18 cellular contexts compared by ENCODE assay signal in the genomic region with DNA sequence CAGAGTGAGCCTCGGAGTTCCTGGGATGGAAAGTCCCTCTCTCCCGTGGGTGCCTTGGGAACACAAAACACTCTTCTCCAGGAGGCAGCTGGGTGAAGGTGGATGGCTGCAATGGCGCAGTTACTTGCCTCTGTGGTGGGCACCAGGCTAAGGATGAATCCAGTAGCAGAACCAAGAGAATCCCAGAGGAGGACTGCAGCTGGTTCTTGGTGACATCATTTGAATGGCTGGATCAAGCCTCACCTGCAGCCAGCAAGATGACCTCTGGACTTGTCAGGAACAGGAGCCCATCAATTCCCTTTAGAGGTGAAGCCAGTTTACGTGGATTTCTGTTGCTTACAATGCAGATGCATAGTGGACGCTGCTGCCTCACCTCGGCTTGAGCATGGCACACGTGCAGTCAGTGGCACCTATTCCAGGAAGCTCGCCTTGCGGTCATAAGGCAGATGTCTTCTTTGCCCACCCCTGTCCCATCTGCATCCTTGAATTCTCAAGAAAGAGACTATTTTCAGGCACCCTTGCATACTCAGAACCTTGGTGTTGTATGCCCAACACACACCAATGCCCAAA. TPM values are rescaled to one million over a fixed set of nuclear protein-coding genes. Genes with fewer than 3 reads are reported as not detected.
DNase-seq lines count a peak whose midpoint lies in the region; FAIRE-seq and TF ChIP-seq lines count a peak whose summit lies in the region.
"Had no signal": no experiment of that assay in that cellular context is flagged by ENCODE, and none has a peak within 500 bp of the region (broad histone marks: within the 10 kb centered on the region; RNA-seq: fewer than 3 reads in every experiment).

No MANE protein-coding gene starts in this region.

- H3K9me3 ChIP-seq in kidney (ENCODE audit: control insufficient read depth in 1 of 2, low read length in 2 of 2) (no peaks in the 10 kb centered on the region), parathyroid adenoma (ENCODE audit: control insufficient read depth, low read length) (no peaks in the 10 kb centered on the region), endodermal cell (ENCODE audit: control insufficient read depth, low read length) (no peaks in the 10 kb centered on the region)

- DNase-seq in brain microvascular endothelial cell (no peak), kidney (peak; percentile 51), endodermal cell (no peak), NCI-H2196 treated with DMSO at 0.1 percent for 48 hours (lab: John Stamatoyannopoulos, UW; ENCODE audit: unreplicated experiment) (no peak), NCI-H2081 treated with DMSO at 0.1 percent for 48 hours (lab: John Stamatoyannopoulos, UW) (no peak)
- DNase-seq in activated naive CD4-positive, alpha-beta T cell treated with anti-CD3 and anti-CD28 coated beads for 36 hours, result no peak
- DNase-seq: 8988T; Calu3; CD4-positive, alpha-beta memory T cell; DMS53; NCI-H1417; NCI-H1930; NCI-H2171; NCI-H446 treated with DMSO at 0.1 percent for 48 hours; NCI-H748 treated with DMSO at 0.1 percent for 48 hours; RPMI8226 had no signal

- no peak overlapping the region for H3K4me3 Mint-ChIP-seq in activated naive CD4-positive, alpha-beta T cell treated with anti-CD3 and anti-CD28 coated beads for 36 hours
- H3K4me3 Mint-ChIP-seq in endodermal cell, result no peak overlapping the region
- H3K4me3 Mint-ChIP-seq: CD4-positive, alpha-beta memory T cell had no signal

- H3K4me1 ChIP-seq in ACC112 (ENCODE audit: control insufficient read depth, insufficient read depth, low read length, unreplicated experiment) (peaks cover 7% of the 10 kb centered on the region), kidney (ENCODE audit: control insufficient read depth in 1 of 2, insufficient read depth in 1 of 2, low read depth in 1 of 2, low read length in 2 of 2) (peaks cover 0 to 4% of the 10 kb centered on the region in 2 donors), parathyroid adenoma (no peaks in the 10 kb centered on the region), endodermal cell (ENCODE audit: control insufficient read depth, insufficient read depth, low read length) (no peaks in the 10 kb centered on the region)

- H3K4me2 ChIP-seq in parathyroid adenoma (ENCODE audit: low read length), result no peak overlapping the region

- in situ Hi-C loops in brain microvascular endothelial cell (cut with HindIII; ENCODE audit: low pct_ligation_motif_present, low sequenced_read_pairs), result no loop called here

- H3K27me3 Mint-ChIP-seq in activated naive CD4-positive, alpha-beta T cell treated with anti-CD3 and anti-CD28 coated beads for 36 hours (ENCODE audit: low read depth), result no peaks in the 10 kb centered on the region
- peaks cover 2% of the 10 kb centered on the region for H3K27me3 Mint-ChIP-seq in endodermal cell (ENCODE audit: insufficient read depth)

- no peak overlapping the region for H3K9ac ChIP-seq in kidney (ENCODE audit: low read length in 2 of 2)
- no peak overlapping the region for H3K9ac ChIP-seq in parathyroid adenoma
- no peak overlapping the region for H3K9ac ChIP-seq in endodermal cell (ENCODE audit: extremely low read depth, low read length, poor library complexity, severe bottlenecking)

- TF ChIP-seq CTCF in brain microvascular endothelial cell (IDR thresholded peaks at IDR 0.05; ENCODE audit: low read depth, low read length, missing control alignments) (no peak), kidney (IDR thresholded peaks at IDR 0.05; ENCODE audit: borderline replicate concordance, extremely low read depth, insufficient read depth) (no peak), parathyroid adenoma (IDR thresholded peaks at IDR 0.05) (no peak), endodermal cell (conservative IDR thresholded peaks at IDR 0.05) (no peak)

- H3K4me3 ChIP-seq in ACC112 (ENCODE audit: low read depth, low read length) (no peak overlapping the region), brain microvascular endothelial cell (ENCODE audit: low read depth, low read length) (no peak overlapping the region), kidney (ENCODE audit: low read length in 2 of 2) (no peak overlapping the region), parathyroid adenoma (ENCODE audit: low read depth, low read length) (no peak overlapping the region), endodermal cell (ENCODE audit: low read length) (no peak overlapping the region)

- no peaks in the 10 kb centered on the region for H3K4me1 Mint-ChIP-seq in activated naive CD4-positive, alpha-beta T cell treated with anti-CD3 and anti-CD28 coated beads for 36 hours (ENCODE audit: low read depth)
- H3K4me1 Mint-ChIP-seq in endodermal cell, result no peaks in the 10 kb centered on the region
- H3K4me1 Mint-ChIP-seq: CD4-positive, alpha-beta memory T cell had no signal

- no peak overlapping the region for H3K27ac Mint-ChIP-seq in activated naive CD4-positive, alpha-beta T cell treated with anti-CD3 and anti-CD28 coated beads for 36 hours
- H3K27ac Mint-ChIP-seq in endodermal cell, result no peak overlapping the region
- H3K27ac Mint-ChIP-seq: CD4-positive, alpha-beta memory T cell had no signal

- H3K79me2 ChIP-seq in ACC112 (ENCODE audit: control insufficient read depth, insufficient read depth, low read length, unreplicated experiment) (no peaks in the 10 kb centered on the region), parathyroid adenoma (no peaks in the 10 kb centered on the region)

- H3K27ac ChIP-seq in ACC112 (ENCODE audit: low read depth, low read length) (peak overlapping the region; percentile 40), brain microvascular endothelial cell (peak overlapping the region; percentile 84), kidney (ENCODE audit: low read depth in 2 of 2, low read length in 2 of 2) (peak overlapping the region in 1 of 2 donors; percentile 37), parathyroid adenoma (peak overlapping the region; percentile 42), endodermal cell (ENCODE audit: low read depth, low read length) (no peak overlapping the region)

- H3K27me3 ChIP-seq in ACC112 (ENCODE audit: insufficient read depth, low read length) (no peaks in the 10 kb centered on the region), brain microvascular endothelial cell (replicated peaks) (no peaks in the 10 kb centered on the region), parathyroid adenoma (ENCODE audit: control insufficient read depth, insufficient read depth, low read length) (no peaks in the 10 kb centered on the region), endodermal cell (ENCODE audit: control insufficient read depth, insufficient read depth, low read length, poor library complexity, severe bottlenecking) (no peaks in the 10 kb centered on the region)

- WGBS in endodermal cell (ENCODE audit: insufficient coverage in 1 of 2, insufficient read length in 1 of 2), 2 experiments, result 90 to 92% methylated on average over 8 to 9 of the region's 9 CpGs

- H2AFZ ChIP-seq in ACC112 (ENCODE audit: low read length, unreplicated experiment) (no peak overlapping the region), parathyroid adenoma (no peak overlapping the region)

- CTCF ChIA-PET in activated naive CD4-positive, alpha-beta T cell treated with anti-CD3 and anti-CD28 coated beads for 36 hours (lab: Charles Lee), result no interaction called here

- H3K36me3 Mint-ChIP-seq in activated naive CD4-positive, alpha-beta T cell treated with anti-CD3 and anti-CD28 coated beads for 36 hours (ENCODE audit: low read depth), result no peaks in the 10 kb centered on the region
- H3K36me3 Mint-ChIP-seq in endodermal cell (ENCODE audit: low read depth), result no peaks in the 10 kb centered on the region
- H3K36me3 Mint-ChIP-seq: CD4-positive, alpha-beta memory T cell had no signal

- H3K9me3 Mint-ChIP-seq in activated naive CD4-positive, alpha-beta T cell treated with anti-CD3 and anti-CD28 coated beads for 36 hours, result no peaks in the 10 kb centered on the region
- peaks cover 5% of the 10 kb centered on the region for H3K9me3 Mint-ChIP-seq in endodermal cell
- H3K9me3 Mint-ChIP-seq: CD4-positive, alpha-beta memory T cell had no signal

- H3K36me3 ChIP-seq in ACC112 (ENCODE audit: insufficient read depth, low read length) (no peaks in the 10 kb centered on the region), brain microvascular endothelial cell (replicated peaks) (no peaks in the 10 kb centered on the region), kidney (ENCODE audit: control insufficient read depth in 1 of 2, insufficient read depth in 2 of 2, low read length in 2 of 2) (no peaks in the 10 kb centered on the region), parathyroid adenoma (ENCODE audit: control insufficient read depth, insufficient read depth, low read length) (no peaks in the 10 kb centered on the region), endodermal cell (ENCODE audit: control insufficient read depth, insufficient read depth, low read length) (no peaks in the 10 kb centered on the region)

- intact Hi-C loops in kidney (cut with DNase I), result no loop called here
- intact Hi-C loops in activated naive CD4-positive, alpha-beta T cell treated with anti-CD3 and anti-CD28 coated beads for 36 hours (cut with micrococcal nuclease), result no loop called here

- no peak for FAIRE-seq in kidney (lab: Jason Lieb, UNC)

RNA-seq across cellular contexts. Expression of gene ADAMTS2, which starts 34.1 kb away (rescaled TPM):
- total RNA-seq in kidney (13.6 TPM), endodermal cell (1 to 10 TPM; 1.2 to 2.6 TPM)
- 2.0 TPM for polyA plus RNA-seq in kidney (ENCODE audit: insufficient read depth, low read depth, low replicate concordance)
- total RNA-seq in activated naive CD4-positive, alpha-beta T cell treated with anti-CD3 and anti-CD28 coated beads for 36 hours, result not detected
- 15.5 TPM for polyA plus RNA-seq in endodermal cell (2013, experiment 1 of 2)
- 13.7 TPM for polyA plus RNA-seq in endodermal cell (2013, experiment 2 of 2)
- total RNA-seq: Calu3; CD4-positive, alpha-beta memory T cell had no signal
